ENCODE assay signal across 1 cellular context in the genomic region with DNA sequence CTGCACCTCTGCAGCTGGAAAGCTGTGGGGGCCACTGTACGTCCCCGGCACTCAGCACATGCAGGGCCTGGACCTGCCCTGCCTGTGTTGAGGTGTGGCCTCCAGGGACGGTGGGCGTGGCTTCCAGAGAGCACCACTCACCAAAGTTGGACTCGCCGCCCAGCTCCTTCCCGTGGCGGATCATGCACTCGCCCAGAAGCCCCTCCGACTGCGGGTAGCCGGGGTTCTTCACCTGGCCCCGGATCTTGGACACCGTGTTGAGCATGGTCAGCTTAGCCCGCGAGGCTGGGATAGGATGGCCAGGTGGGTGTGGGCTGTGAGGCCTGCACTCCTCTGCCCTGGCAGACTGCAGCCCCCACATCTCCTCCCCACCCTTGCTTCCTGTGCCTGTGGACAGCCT.
TF ChIP-seq lines count a peak whose summit lies in the region.

No MANE protein-coding gene starts in this region.

TF ChIP-seq in HCT116, 20 proteins besides CTCF, POLR2A, EP300 and RAD21 (continued from another document):
- TF ChIP-seq POLR2AphosphoS5 (IDR thresholded peaks at IDR 0.05; ENCODE audit: low read depth, low read length) (no peak), SP1 (IDR thresholded peaks at IDR 0.05; ENCODE audit: low read depth) (no peak), ELF1 (IDR thresholded peaks at IDR 0.05; ENCODE audit: borderline replicate concordance, low read depth) (no peak), ZNF274 (IDR thresholded peaks at IDR 0.05; ENCODE audit: low read depth, low read length) (no peak), CBX3 (IDR thresholded peaks at IDR 0.05; ENCODE audit: low read depth) (no peak)
- TF ChIP-seq, protein P1, sequence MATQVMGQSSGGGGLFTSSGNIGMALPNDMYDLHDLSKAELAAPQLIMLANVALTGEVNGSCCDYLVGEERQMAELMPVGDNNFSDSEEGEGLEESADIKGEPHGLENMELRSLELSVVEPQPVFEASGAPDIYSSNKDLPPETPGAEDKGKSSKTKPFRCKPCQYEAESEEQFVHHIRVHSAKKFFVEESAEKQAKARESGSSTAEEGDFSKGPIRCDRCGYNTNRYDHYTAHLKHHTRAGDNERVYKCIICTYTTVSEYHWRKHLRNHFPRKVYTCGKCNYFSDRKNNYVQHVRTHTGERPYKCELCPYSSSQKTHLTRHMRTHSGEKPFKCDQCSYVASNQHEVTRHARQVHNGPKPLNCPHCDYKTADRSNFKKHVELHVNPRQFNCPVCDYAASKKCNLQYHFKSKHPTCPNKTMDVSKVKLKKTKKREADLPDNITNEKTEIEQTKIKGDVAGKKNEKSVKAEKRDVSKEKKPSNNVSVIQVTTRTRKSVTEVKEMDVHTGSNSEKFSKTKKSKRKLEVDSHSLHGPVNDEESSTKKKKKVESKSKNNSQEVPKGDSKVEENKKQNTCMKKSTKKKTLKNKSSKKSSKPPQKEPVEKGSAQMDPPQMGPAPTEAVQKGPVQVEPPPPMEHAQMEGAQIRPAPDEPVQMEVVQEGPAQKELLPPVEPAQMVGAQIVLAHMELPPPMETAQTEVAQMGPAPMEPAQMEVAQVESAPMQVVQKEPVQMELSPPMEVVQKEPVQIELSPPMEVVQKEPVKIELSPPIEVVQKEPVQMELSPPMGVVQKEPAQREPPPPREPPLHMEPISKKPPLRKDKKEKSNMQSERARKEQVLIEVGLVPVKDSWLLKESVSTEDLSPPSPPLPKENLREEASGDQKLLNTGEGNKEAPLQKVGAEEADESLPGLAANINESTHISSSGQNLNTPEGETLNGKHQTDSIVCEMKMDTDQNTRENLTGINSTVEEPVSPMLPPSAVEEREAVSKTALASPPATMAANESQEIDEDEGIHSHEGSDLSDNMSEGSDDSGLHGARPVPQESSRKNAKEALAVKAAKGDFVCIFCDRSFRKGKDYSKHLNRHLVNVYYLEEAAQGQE (IDR thresholded peaks at IDR 0.05; ENCODE audit: low read depth), result no peak
- TF ChIP-seq, protein P2, sequence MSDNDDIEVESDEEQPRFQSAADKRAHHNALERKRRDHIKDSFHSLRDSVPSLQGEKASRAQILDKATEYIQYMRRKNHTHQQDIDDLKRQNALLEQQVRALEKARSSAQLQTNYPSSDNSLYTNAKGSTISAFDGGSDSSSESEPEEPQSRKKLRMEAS (IDR thresholded peaks at IDR 0.05), result no peak
- TF ChIP-seq, protein P3, sequence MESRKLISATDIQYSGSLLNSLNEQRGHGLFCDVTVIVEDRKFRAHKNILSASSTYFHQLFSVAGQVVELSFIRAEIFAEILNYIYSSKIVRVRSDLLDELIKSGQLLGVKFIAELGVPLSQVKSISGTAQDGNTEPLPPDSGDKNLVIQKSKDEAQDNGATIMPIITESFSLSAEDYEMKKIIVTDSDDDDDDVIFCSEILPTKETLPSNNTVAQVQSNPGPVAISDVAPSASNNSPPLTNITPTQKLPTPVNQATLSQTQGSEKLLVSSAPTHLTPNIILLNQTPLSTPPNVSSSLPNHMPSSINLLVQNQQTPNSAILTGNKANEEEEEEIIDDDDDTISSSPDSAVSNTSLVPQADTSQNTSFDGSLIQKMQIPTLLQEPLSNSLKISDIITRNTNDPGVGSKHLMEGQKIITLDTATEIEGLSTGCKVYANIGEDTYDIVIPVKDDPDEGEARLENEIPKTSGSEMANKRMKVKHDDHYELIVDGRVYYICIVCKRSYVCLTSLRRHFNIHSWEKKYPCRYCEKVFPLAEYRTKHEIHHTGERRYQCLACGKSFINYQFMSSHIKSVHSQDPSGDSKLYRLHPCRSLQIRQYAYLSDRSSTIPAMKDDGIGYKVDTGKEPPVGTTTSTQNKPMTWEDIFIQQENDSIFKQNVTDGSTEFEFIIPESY (IDR thresholded peaks at IDR 0.05; ENCODE audit: extremely low read depth, insufficient replicate concordance, low read length), result no peak
